Comparison of ENCODE assay signal across 2 cellular contexts in the genomic region with DNA sequence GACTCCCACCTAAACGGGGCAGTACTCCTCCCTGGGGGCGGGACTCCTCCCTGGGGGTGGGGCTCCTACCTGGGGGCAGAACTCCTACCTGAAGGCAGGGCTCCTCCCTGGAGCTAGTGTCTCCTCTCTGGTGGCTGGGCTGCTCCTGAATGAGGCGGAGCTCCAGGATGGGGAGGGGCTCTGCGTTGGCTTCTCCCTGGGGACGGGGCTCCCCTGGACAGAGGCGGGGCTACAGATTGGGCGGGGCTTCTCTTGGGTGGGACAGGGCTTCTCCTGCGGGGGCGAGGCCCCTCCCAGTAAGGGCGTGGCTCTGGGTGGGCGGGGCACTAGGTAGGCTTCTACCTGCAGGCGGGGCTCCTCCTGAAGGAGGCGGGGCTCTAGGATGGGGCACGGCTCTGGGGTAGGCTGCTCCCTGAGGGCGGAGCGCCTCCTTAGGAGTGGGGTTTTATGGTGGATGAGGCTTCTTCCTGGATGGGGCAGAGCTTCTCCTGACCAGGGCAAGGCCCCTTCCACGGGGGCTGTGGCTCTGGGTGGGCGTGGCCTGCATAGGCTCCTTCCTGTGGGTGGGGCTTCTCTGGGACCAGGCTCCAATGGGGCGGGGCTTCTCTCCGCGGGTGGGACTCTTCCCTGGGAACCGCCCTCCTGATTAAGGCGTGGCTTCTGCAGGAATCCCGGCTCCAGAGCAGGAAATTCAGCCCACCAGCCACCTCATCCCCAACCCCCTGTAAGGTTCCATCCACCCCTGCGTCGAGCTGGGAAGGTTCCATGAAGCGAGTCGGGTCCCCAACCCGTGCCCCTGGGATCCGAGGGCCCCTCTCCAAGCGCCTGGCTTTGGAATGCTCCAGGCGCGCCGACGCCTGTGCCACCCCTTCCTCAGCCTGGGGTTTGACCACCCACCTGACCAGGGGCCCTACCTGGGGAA.
TF ChIP-seq lines count a peak whose summit lies in the region.

No MANE protein-coding gene starts in this region.

TF ChIP-seq in HEK293, 187 proteins besides CTCF, POLR2A, EP300 and RAD21 (continues in another document):
- TF ChIP-seq, protein P1, sequence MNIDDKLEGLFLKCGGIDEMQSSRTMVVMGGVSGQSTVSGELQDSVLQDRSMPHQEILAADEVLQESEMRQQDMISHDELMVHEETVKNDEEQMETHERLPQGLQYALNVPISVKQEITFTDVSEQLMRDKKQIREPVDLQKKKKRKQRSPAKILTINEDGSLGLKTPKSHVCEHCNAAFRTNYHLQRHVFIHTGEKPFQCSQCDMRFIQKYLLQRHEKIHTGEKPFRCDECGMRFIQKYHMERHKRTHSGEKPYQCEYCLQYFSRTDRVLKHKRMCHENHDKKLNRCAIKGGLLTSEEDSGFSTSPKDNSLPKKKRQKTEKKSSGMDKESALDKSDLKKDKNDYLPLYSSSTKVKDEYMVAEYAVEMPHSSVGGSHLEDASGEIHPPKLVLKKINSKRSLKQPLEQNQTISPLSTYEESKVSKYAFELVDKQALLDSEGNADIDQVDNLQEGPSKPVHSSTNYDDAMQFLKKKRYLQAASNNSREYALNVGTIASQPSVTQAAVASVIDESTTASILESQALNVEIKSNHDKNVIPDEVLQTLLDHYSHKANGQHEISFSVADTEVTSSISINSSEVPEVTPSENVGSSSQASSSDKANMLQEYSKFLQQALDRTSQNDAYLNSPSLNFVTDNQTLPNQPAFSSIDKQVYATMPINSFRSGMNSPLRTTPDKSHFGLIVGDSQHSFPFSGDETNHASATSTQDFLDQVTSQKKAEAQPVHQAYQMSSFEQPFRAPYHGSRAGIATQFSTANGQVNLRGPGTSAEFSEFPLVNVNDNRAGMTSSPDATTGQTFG (tag by site-specific recombination; IDR thresholded peaks at IDR 0.05; ENCODE audit: borderline replicate concordance) = no peak
- TF ChIP-seq KLF1 (tag by site-specific recombination; IDR thresholded peaks at IDR 0.05) (peak; percentile 97), ZNF791 (tag by site-specific recombination; IDR thresholded peaks at IDR 0.05) (no peak), SP2 (tag by site-specific recombination; IDR thresholded peaks at IDR 0.05) (peak; percentile 74), ZNF768 (tag by site-specific recombination; IDR thresholded peaks at IDR 0.05) (no peak), ZNF707 (tag by site-specific recombination; IDR thresholded peaks at IDR 0.05) (no peak), ZNF184 (tag by site-specific recombination; IDR thresholded peaks at IDR 0.05) (no peak), MEIS1 (CRISPR knock-in tag; IDR thresholded peaks at IDR 0.05; ENCODE audit: borderline replicate concordance) (no peak)
- TF ChIP-seq, protein P2, sequence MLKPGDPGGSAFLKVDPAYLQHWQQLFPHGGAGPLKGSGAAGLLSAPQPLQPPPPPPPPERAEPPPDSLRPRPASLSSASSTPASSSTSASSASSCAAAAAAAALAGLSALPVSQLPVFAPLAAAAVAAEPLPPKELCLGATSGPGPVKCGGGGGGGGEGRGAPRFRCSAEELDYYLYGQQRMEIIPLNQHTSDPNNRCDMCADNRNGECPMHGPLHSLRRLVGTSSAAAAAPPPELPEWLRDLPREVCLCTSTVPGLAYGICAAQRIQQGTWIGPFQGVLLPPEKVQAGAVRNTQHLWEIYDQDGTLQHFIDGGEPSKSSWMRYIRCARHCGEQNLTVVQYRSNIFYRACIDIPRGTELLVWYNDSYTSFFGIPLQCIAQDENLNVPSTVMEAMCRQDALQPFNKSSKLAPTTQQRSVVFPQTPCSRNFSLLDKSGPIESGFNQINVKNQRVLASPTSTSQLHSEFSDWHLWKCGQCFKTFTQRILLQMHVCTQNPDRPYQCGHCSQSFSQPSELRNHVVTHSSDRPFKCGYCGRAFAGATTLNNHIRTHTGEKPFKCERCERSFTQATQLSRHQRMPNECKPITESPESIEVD (tag by site-specific recombination; IDR thresholded peaks at IDR 0.05) = no peak
- TF ChIP-seq, protein P3, sequence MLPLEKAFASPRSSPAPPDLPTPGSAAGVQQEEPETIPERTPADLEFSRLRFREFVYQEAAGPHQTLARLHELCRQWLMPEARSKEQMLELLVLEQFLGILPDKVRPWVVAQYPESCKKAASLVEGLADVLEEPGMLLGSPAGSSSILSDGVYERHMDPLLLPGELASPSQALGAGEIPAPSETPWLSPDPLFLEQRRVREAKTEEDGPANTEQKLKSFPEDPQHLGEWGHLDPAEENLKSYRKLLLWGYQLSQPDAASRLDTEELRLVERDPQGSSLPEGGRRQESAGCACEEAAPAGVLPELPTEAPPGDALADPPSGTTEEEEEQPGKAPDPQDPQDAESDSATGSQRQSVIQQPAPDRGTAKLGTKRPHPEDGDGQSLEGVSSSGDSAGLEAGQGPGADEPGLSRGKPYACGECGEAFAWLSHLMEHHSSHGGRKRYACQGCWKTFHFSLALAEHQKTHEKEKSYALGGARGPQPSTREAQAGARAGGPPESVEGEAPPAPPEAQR (tag by site-specific recombination; IDR thresholded peaks at IDR 0.05) = no peak
- TF ChIP-seq, protein P4, sequence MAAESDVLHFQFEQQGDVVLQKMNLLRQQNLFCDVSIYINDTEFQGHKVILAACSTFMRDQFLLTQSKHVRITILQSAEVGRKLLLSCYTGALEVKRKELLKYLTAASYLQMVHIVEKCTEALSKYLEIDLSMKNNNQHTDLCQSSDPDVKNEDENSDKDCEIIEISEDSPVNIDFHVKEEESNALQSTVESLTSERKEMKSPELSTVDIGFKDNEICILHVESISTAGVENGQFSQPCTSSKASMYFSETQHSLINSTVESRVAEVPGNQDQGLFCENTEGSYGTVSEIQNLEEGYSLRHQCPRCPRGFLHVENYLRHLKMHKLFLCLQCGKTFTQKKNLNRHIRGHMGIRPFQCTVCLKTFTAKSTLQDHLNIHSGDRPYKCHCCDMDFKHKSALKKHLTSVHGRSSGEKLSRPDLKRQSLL (tag by site-specific recombination; IDR thresholded peaks at IDR 0.05) = no peak
- TF ChIP-seq, protein P5, sequence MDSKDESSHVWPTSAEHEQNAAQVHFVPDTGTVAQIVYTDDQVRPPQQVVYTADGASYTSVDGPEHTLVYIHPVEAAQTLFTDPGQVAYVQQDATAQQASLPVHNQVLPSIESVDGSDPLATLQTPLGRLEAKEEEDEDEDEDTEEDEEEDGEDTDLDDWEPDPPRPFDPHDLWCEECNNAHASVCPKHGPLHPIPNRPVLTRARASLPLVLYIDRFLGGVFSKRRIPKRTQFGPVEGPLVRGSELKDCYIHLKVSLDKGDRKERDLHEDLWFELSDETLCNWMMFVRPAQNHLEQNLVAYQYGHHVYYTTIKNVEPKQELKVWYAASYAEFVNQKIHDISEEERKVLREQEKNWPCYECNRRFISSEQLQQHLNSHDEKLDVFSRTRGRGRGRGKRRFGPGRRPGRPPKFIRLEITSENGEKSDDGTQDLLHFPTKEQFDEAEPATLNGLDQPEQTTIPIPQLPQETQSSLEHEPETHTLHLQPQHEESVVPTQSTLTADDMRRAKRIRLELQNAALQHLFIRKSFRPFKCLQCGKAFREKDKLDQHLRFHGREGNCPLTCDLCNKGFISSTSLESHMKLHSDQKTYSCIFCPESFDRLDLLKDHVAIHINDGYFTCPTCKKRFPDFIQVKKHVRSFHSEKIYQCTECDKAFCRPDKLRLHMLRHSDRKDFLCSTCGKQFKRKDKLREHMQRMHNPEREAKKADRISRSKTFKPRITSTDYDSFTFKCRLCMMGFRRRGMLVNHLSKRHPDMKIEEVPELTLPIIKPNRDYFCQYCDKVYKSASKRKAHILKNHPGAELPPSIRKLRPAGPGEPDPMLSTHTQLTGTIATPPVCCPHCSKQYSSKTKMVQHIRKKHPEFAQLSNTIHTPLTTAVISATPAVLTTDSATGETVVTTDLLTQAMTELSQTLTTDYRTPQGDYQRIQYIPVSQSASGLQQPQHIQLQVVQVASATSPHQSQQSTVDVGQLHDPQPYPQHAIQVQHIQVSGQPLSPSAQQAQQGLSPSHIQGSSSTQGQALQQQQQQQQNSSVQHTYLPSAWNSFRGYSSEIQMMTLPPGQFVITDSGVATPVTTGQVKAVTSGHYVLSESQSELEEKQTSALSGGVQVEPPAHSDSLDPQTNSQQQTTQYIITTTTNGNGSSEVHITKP (tag by site-specific recombination; IDR thresholded peaks at IDR 0.05) = 0 out of 2 replicates have a peak, but pooled peaks have one; percentile 39

TF ChIP-seq in SK-N-SH, 30 proteins besides CTCF, POLR2A, EP300 and RAD21 (continued from another document):
- TF ChIP-seq, protein P6, sequence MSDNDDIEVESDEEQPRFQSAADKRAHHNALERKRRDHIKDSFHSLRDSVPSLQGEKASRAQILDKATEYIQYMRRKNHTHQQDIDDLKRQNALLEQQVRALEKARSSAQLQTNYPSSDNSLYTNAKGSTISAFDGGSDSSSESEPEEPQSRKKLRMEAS (IDR thresholded peaks at IDR 0.05; ENCODE audit: low read depth) = no peak
- TF ChIP-seq, protein P7, sequence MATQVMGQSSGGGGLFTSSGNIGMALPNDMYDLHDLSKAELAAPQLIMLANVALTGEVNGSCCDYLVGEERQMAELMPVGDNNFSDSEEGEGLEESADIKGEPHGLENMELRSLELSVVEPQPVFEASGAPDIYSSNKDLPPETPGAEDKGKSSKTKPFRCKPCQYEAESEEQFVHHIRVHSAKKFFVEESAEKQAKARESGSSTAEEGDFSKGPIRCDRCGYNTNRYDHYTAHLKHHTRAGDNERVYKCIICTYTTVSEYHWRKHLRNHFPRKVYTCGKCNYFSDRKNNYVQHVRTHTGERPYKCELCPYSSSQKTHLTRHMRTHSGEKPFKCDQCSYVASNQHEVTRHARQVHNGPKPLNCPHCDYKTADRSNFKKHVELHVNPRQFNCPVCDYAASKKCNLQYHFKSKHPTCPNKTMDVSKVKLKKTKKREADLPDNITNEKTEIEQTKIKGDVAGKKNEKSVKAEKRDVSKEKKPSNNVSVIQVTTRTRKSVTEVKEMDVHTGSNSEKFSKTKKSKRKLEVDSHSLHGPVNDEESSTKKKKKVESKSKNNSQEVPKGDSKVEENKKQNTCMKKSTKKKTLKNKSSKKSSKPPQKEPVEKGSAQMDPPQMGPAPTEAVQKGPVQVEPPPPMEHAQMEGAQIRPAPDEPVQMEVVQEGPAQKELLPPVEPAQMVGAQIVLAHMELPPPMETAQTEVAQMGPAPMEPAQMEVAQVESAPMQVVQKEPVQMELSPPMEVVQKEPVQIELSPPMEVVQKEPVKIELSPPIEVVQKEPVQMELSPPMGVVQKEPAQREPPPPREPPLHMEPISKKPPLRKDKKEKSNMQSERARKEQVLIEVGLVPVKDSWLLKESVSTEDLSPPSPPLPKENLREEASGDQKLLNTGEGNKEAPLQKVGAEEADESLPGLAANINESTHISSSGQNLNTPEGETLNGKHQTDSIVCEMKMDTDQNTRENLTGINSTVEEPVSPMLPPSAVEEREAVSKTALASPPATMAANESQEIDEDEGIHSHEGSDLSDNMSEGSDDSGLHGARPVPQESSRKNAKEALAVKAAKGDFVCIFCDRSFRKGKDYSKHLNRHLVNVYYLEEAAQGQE (IDR thresholded peaks at IDR 0.05; ENCODE audit: low read depth, low read length) = no peak
- TF ChIP-seq RXRA (IDR thresholded peaks at IDR 0.05; ENCODE audit: borderline replicate concordance, low read depth) (no peak), ELF1 (IDR thresholded peaks at IDR 0.05) (no peak), NRF1 (IDR thresholded peaks at IDR 0.05; ENCODE audit: low read depth, low read length) (no peak), RFX5 (IDR thresholded peaks at IDR 0.05; ENCODE audit: low read length) (no peak), YY1 (IDR thresholded peaks at IDR 0.05; ENCODE audit: low read depth) (no peak), TCF12 (IDR thresholded peaks at IDR 0.05) (no peak), MXI1 (IDR thresholded peaks at IDR 0.05; ENCODE audit: low read depth, low read length) (no peak), POLR2AphosphoS5 (IDR thresholded peaks at IDR 0.05; ENCODE audit: low read depth, low read length) (no peak)
- TF ChIP-seq, protein P8, sequence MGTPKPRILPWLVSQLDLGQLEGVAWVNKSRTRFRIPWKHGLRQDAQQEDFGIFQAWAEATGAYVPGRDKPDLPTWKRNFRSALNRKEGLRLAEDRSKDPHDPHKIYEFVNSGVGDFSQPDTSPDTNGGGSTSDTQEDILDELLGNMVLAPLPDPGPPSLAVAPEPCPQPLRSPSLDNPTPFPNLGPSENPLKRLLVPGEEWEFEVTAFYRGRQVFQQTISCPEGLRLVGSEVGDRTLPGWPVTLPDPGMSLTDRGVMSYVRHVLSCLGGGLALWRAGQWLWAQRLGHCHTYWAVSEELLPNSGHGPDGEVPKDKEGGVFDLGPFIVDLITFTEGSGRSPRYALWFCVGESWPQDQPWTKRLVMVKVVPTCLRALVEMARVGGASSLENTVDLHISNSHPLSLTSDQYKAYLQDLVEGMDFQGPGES (IDR thresholded peaks at IDR 0.05; ENCODE audit: low read depth, low read length) = no peak
- TF ChIP-seq, protein P9, sequence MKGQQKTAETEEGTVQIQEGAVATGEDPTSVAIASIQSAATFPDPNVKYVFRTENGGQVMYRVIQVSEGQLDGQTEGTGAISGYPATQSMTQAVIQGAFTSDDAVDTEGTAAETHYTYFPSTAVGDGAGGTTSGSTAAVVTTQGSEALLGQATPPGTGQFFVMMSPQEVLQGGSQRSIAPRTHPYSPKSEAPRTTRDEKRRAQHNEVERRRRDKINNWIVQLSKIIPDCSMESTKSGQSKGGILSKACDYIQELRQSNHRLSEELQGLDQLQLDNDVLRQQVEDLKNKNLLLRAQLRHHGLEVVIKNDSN (IDR thresholded peaks at IDR 0.05; ENCODE audit: borderline replicate concordance, low read depth) = no peak
- TF ChIP-seq, protein P10, sequence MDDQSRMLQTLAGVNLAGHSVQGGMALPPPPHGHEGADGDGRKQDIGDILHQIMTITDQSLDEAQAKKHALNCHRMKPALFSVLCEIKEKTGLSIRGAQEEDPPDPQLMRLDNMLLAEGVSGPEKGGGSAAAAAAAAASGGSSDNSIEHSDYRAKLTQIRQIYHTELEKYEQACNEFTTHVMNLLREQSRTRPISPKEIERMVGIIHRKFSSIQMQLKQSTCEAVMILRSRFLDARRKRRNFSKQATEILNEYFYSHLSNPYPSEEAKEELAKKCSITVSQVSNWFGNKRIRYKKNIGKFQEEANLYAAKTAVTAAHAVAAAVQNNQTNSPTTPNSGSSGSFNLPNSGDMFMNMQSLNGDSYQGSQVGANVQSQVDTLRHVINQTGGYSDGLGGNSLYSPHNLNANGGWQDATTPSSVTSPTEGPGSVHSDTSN (IDR thresholded peaks at IDR 0.05) = no peak
